ENCODE assay signal across 1 cellular context in genomic region chr2:97195349-97195748, GRCh38.
TF ChIP-seq lines count a peak whose summit lies in the region.

No MANE protein-coding gene starts in this region.

TF ChIP-seq in SK-N-SH, 30 proteins besides CTCF, POLR2A, EP300 and RAD21:
- TF ChIP-seq NFIC (IDR thresholded peaks at IDR 0.05; ENCODE audit: borderline replicate concordance) = peak; percentile 39; the same call in 1 of the 2 replicates
